ENCODE assay signal across 1 cellular context in the genomic region with DNA sequence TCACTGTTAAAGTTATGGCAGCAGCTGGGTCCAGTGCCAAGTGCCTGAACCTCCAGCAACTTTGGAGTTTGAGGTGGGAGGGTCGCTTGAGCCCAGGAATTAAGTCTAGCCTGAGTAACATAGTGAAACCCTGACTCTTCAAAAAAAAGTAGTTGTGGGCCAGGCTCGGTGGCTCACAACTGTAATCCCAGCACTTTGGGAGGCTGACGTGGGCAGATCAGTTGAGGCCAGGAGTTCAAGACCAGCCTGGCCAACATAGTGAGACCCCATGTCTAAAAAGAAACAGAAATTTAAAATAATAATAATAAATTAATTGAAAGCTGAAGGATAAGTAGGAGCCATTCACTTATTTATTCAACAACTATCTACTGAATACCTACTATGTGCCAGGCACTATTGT.
A peak's percentile ranks its signal among the peaks of the same experiment; 100 is the strongest.
TF ChIP-seq lines count a peak whose summit lies in the region.

No MANE protein-coding gene starts in this region.

TF ChIP-seq in K562, 482 proteins besides CTCF, POLR2A, EP300 and RAD21:
- TF ChIP-seq ZNF121 (CRISPR knock-in tag; conservative IDR thresholded peaks at IDR 0.05) (peak; percentile 80), RBM25 (IDR thresholded peaks at IDR 0.05; ENCODE audit: low read depth, low read length, severe bottlenecking) (no peak)
